ENCODE assay signal across 10 cellular contexts in genomic region chr9:116153765-116154333, GRCh38. TPM values are rescaled to one million over a fixed set of nuclear protein-coding genes. Genes with fewer than 3 reads are reported as not detected.
DNase-seq lines count a peak whose midpoint lies in the region; ATAC-seq and TF ChIP-seq lines count a peak whose summit lies in the region.
"Had no signal": no experiment of that assay in that cellular context is flagged by ENCODE, and none has a peak within 500 bp of the region (broad histone marks: within the 10 kb centered on the region; RNA-seq: fewer than 3 reads in every experiment).

Gene PAPPA (plus strand): TSS chr9:116153791. CDS start chr9:116154173, 382 bp downstream.

- H3K36me3 ChIP-seq in esophagus squamous epithelium, result no peaks in the 10 kb centered on the region

- no peak for TF ChIP-seq CTCF in esophagus squamous epithelium (IDR thresholded peaks at IDR 0.05)

- TF ChIP-seq POLR2A in esophagus squamous epithelium (IDR thresholded peaks at IDR 0.05), result no peak

- intact Hi-C loops in esophagus squamous epithelium (cut with DNase I), result loop anchor here (10.0 kb wide), 1 partner anchor 421 kb away; no protein-coding TSS in a partner anchor

- no peak for DNase-seq in stimulated activated naive CD8-positive, alpha-beta T cell treated with anti-CD3 and anti-CD28 coated beads, Interleukin-15, Interleukin-2, amounts not matched to agents 100 U/mL and 50 U/mL, for 24 hours
- DNase-seq in esophagus squamous epithelium (lab: John Stamatoyannopoulos, UW) (no peak), NCI-H1930 (lab: John Stamatoyannopoulos, UW) (no peak), T-cell (no peak), mucosa of gallbladder (ENCODE audit: low spot score) (no peak)
- no peak for DNase-seq in naive thymus-derived CD8-positive, alpha-beta T cell
- DNase-seq: activated CD4-positive, alpha-beta T cell treated with anti-CD3 and anti-CD28 coated beads for 48 hours had no signal

- H3K27me3 Mint-ChIP-seq in stimulated activated naive CD8-positive, alpha-beta T cell treated with anti-CD3 and anti-CD28 coated beads, Interleukin-15, Interleukin-2, amounts not matched to agents 100 ng/mL and 50 ng/mL, for 24 hours, result peaks cover 79% of the 10 kb centered on the region
- H3K27me3 Mint-ChIP-seq in naive thymus-derived CD8-positive, alpha-beta T cell, result peaks cover 39 to 94% (median 74%) of the 10 kb centered on the region in 5 donors
- peaks cover 64 to 77% of the 10 kb centered on the region in 2 donors for H3K27me3 Mint-ChIP-seq in T-cell

- peak within 1 kb of the TSS; percentile 77 to 87 (median 84) for H3K27ac ChIP-seq in esophagus squamous epithelium

- CTCF ChIA-PET in T-cell (lab: Charles Lee), result no interaction called here

- H3K9me3 Mint-ChIP-seq in stimulated activated naive CD8-positive, alpha-beta T cell treated with anti-CD3 and anti-CD28 coated beads, Interleukin-15, Interleukin-2, amounts not matched to agents 100 ng/mL and 50 ng/mL, for 24 hours, result peaks cover 5% of the 10 kb centered on the region
- peaks cover 0 to 5% (median 0%) of the 10 kb centered on the region in 9 donors for H3K9me3 Mint-ChIP-seq in naive thymus-derived CD8-positive, alpha-beta T cell
- peaks cover 0 to 4% (median 0%) of the 10 kb centered on the region in 3 donors for H3K9me3 Mint-ChIP-seq in T-cell
- H3K9me3 Mint-ChIP-seq: stimulated activated effector memory CD8-positive, alpha-beta T cell treated with anti-CD3 and anti-CD28 coated beads, Interleukin-12 subunit alpha, Interleukin-12 subunit beta, amount 100 ng/mL, for 72 hours had no signal

- H3K4me1 ChIP-seq in esophagus squamous epithelium, result peaks cover 6 to 57% (median 8%) of the 10 kb centered on the region in 3 donors

- H3K4me3 ChIP-seq in esophagus squamous epithelium, result peak within 1 kb of the TSS; percentile 44 to 83 (median 54)

- peak within 1 kb of the TSS; percentile 41 for H3K4me3 Mint-ChIP-seq in stimulated activated naive CD8-positive, alpha-beta T cell treated with anti-CD3 and anti-CD28 coated beads, Interleukin-15, Interleukin-2, amounts not matched to agents 100 ng/mL and 50 ng/mL, for 24 hours
- peak within 1 kb of the TSS in 8 of 10 donors; percentile 11 to 64 (median 36) for H3K4me3 Mint-ChIP-seq in naive thymus-derived CD8-positive, alpha-beta T cell
- peak within 1 kb of the TSS in 1 of 3 donors; percentile 32 for H3K4me3 Mint-ChIP-seq in T-cell
- H3K4me3 Mint-ChIP-seq: stimulated activated effector memory CD8-positive, alpha-beta T cell treated with anti-CD3 and anti-CD28 coated beads, Interleukin-12 subunit alpha, Interleukin-12 subunit beta, amount 100 ng/mL, for 72 hours had no signal

- H3K9me3 ChIP-seq in esophagus squamous epithelium, result no peaks in the 10 kb centered on the region

- H3K27ac Mint-ChIP-seq in stimulated activated naive CD8-positive, alpha-beta T cell treated with anti-CD3 and anti-CD28 coated beads, Interleukin-15, Interleukin-2, amounts not matched to agents 100 ng/mL and 50 ng/mL, for 24 hours, result no peak within 1 kb of the TSS
- peak within 1 kb of the TSS in 1 of 10 donors; percentile 37 for H3K27ac Mint-ChIP-seq in naive thymus-derived CD8-positive, alpha-beta T cell
- H3K27ac Mint-ChIP-seq in T-cell, result no peak within 1 kb of the TSS
- H3K27ac Mint-ChIP-seq: stimulated activated effector memory CD8-positive, alpha-beta T cell treated with anti-CD3 and anti-CD28 coated beads, Interleukin-12 subunit alpha, Interleukin-12 subunit beta, amount 100 ng/mL, for 72 hours had no signal

- POLR2A ChIA-PET in naive thymus-derived CD8-positive, alpha-beta T cell (lab: Charles Lee), result no interaction called here
- POLR2A ChIA-PET in T-cell (lab: Charles Lee), result interaction anchor here in 1 of 2 donors (0.7 kb wide), 1 partner anchor 1029 kb away, joined by 12 read pairs; no protein-coding TSS in a partner anchor

- ATAC-seq in stimulated activated naive CD8-positive, alpha-beta T cell treated with anti-CD3 and anti-CD28 coated beads, Interleukin-15, Interleukin-2, amounts not matched to agents 100 U/mL and 50 U/mL, for 24 hours, result no peak
- no peak for ATAC-seq in naive thymus-derived CD8-positive, alpha-beta T cell
- ATAC-seq in GM21360 (IDR thresholded peaks at IDR 0.05; ENCODE audit: unreplicated experiment), result no peak
- no peak for ATAC-seq in T-cell (replicated peaks in 1 of 4)
- ATAC-seq: stimulated activated effector memory CD8-positive, alpha-beta T cell treated with anti-CD3 and anti-CD28 coated beads, Interleukin-12 subunit alpha, Interleukin-12 subunit beta, amount 100 ng/mL, for 72 hours had no signal

- peaks cover 0 to 85% (median 0%) of the 10 kb centered on the region in 4 donors for H3K27me3 ChIP-seq in esophagus squamous epithelium

- 2 to 3% methylated on average over 10 to 24 of the region's 41 CpGs for WGBS in esophagus squamous epithelium, 2 donors

- H3K4me1 Mint-ChIP-seq in stimulated activated naive CD8-positive, alpha-beta T cell treated with anti-CD3 and anti-CD28 coated beads, Interleukin-15, Interleukin-2, amounts not matched to agents 100 ng/mL and 50 ng/mL, for 24 hours (ENCODE audit: low read depth), result peaks cover 18% of the 10 kb centered on the region
- H3K4me1 Mint-ChIP-seq in naive thymus-derived CD8-positive, alpha-beta T cell, result peaks cover 3 to 27% (median 11%) of the 10 kb centered on the region in 4 donors
- H3K4me1 Mint-ChIP-seq in T-cell, result peaks cover 13 to 14% (median 13%) of the 10 kb centered on the region in 3 donors

- H3K36me3 Mint-ChIP-seq in stimulated activated naive CD8-positive, alpha-beta T cell treated with anti-CD3 and anti-CD28 coated beads, Interleukin-15, Interleukin-2, amounts not matched to agents 100 ng/mL and 50 ng/mL, for 24 hours (ENCODE audit: low read depth), result no peaks in the 10 kb centered on the region
- H3K36me3 Mint-ChIP-seq in naive thymus-derived CD8-positive, alpha-beta T cell, result peaks cover 0 to 15% (median 6%) of the 10 kb centered on the region in 3 donors
- H3K36me3 Mint-ChIP-seq in T-cell, result no peaks in the 10 kb centered on the region

RNA-seq across cellular contexts. Expression of gene PAPPA, which starts in this region (rescaled TPM):
- total RNA-seq in esophagus squamous epithelium, result 10 to 100 TPM in 2 of 4 donors, 1 to 10 TPM in 2; 8.3 to 13.7 (median 11.4) TPM
- total RNA-seq in naive thymus-derived CD8-positive, alpha-beta T cell, result not detected
- under 1 TPM in 1 of 3 donors, not detected in 2; 0.09 TPM for polyA plus RNA-seq in naive thymus-derived CD8-positive, alpha-beta T cell
- under 1 TPM in 3 of 5 donors, not detected in 2; 0.03 to 0.09 (median 0.07) TPM for total RNA-seq in T-cell
- total RNA-seq in mucosa of gallbladder, result 5.6 TPM
